1 cellular context compared by ENCODE assay signal in the genomic region with DNA sequence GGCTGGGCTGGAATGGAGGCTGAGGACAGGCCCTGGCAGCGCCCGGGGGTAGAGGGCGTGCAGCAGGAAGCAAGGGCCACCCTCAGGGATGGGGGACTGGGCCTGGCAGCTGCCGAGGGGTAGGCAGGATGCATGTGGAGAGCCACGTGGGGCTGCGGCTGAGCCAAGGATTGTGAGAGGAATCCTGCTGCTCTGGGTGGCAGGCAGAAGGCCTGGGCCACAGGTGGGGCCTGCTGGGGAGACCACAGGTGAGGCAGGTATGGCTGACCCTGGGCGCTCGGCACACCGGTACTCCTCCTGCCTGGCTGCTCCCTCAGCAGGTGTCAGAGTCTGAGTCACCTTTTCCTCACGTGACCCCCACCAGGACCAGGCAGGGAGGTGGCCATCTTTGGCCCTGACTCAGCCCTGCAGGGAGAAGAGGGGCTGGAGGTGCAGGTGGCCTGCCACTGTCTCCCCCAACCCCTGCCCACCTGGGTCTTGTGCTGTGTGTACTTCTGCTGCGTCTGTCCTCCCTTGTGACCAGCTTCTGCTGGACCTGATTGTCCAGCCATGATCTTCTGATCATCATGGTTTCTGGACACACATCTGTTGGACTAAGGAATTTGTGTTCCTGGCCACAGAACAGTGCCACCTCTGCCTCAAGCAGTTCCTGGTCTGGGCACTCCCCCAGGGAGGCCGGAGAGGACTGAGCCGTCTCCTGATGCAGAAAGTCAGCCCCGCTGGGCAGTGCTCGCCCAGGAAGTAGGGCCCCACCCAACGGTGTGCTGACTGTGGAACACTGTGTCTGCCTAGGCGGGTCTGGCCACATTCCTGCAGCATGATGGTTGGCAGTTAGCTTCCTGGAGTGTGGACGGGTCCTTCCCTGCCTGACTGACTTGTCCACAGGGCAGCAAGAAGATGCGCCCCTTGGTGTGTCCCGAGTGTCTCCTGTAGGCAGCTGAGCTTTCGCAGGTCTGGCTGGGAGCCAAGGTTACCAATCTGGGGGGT.
TF ChIP-seq lines count a peak whose summit lies in the region.

No MANE protein-coding gene starts in this region.

TF ChIP-seq in SK-N-SH, 30 proteins besides CTCF, POLR2A, EP300 and RAD21 (continued from another document):
- TF ChIP-seq, protein P1, sequence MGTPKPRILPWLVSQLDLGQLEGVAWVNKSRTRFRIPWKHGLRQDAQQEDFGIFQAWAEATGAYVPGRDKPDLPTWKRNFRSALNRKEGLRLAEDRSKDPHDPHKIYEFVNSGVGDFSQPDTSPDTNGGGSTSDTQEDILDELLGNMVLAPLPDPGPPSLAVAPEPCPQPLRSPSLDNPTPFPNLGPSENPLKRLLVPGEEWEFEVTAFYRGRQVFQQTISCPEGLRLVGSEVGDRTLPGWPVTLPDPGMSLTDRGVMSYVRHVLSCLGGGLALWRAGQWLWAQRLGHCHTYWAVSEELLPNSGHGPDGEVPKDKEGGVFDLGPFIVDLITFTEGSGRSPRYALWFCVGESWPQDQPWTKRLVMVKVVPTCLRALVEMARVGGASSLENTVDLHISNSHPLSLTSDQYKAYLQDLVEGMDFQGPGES (IDR thresholded peaks at IDR 0.05; ENCODE audit: low read depth, low read length), result no peak
- TF ChIP-seq POLR2AphosphoS5 (IDR thresholded peaks at IDR 0.05; ENCODE audit: low read depth, low read length), result 0 out of 2 replicates have a peak, but pooled peaks have one; percentile 15
- TF ChIP-seq RFX5 (IDR thresholded peaks at IDR 0.05; ENCODE audit: low read length), result no peak
- TF ChIP-seq SIN3A (IDR thresholded peaks at IDR 0.05; ENCODE audit: borderline replicate concordance, low read depth, low read length), result 0 out of 2 replicates have a peak, but pooled peaks have one; percentile 40
- 0 out of 2 replicates have a peak, but pooled peaks have one; percentile 29 for TF ChIP-seq TAF1 (IDR thresholded peaks at IDR 0.05; ENCODE audit: borderline replicate concordance, low read depth, low read length)
- TF ChIP-seq, protein P2, sequence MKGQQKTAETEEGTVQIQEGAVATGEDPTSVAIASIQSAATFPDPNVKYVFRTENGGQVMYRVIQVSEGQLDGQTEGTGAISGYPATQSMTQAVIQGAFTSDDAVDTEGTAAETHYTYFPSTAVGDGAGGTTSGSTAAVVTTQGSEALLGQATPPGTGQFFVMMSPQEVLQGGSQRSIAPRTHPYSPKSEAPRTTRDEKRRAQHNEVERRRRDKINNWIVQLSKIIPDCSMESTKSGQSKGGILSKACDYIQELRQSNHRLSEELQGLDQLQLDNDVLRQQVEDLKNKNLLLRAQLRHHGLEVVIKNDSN (IDR thresholded peaks at IDR 0.05; ENCODE audit: borderline replicate concordance, low read depth), result peak; percentile 82
- no peak for TF ChIP-seq EZH2phosphoT487 (IDR thresholded peaks at IDR 0.05; ENCODE audit: borderline replicate concordance, low read depth)
- TF ChIP-seq PBX3 (IDR thresholded peaks at IDR 0.05), result peak; percentile 26; the same call in 1 of the 2 replicates
- peak; percentile 35; the same call in 1 of the 2 replicates for TF ChIP-seq NFIC (IDR thresholded peaks at IDR 0.05; ENCODE audit: borderline replicate concordance)
- TF ChIP-seq GABPA (IDR thresholded peaks at IDR 0.05; ENCODE audit: low read depth), result no peak
